ENCODE assay signal across 8 cellular contexts in the genomic region with DNA sequence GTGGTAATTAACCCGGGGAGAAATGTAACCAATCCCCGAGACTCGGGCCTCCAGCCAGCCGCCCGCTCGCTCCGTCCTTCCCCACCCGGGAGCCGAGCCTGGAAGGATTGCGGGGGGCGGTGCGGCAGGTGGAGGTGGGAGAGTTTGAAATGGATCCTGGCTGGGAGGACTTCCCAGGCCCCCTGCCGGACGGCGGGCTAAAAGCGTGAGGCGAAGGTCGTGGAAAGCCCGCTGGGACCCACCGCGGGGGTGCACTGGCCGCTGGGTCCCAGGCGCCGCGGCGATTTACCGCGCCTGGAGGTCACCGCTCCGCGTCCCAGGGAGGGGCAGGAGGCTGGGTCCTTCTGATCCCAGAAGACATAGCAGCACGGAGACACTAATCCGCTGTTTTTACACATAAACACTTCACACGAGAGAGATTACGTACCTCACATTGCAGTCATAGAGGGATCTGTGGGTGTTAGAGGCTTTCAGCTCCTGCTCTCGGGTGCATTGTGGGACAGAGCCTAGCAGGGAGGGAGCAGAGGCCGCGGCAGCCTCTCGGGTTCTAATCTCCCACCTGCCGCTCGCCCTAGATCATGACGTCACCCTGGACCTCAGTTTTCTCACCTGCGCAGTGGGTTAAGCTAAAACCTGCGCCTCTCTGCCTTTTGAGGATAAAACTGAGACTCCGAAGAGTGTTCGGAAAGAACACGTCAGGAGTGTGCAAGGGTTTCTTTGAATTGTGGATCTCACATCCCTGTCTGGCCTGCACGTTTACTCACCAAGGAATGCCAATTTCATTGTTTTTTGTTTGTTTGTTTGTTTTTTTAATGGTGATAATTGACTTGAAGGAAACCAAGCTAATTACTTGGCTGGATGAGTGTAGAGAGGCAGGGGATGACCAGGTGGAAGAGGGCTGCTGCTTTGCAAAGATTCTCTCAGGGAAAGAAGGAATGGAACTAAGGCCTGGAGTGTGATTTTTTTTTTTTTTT. TPM values are rescaled to one million over a fixed set of nuclear protein-coding genes. Genes with fewer than 3 reads are reported as not detected.
DNase-seq lines count a peak whose midpoint lies in the region; ATAC-seq and TF ChIP-seq lines count a peak whose summit lies in the region.

No MANE protein-coding gene starts in this region.

- peak overlapping the region; percentile 57 for H3K4me3 ChIP-seq in HL-60 (replicated peaks; ENCODE audit: insufficient read depth, low read length)
- peak overlapping the region; percentile 45 for H3K4me3 ChIP-seq in SJSA1
- peak overlapping the region in 3 of 4 donors; percentile 49 to 95 (median 84) for H3K4me3 ChIP-seq in adrenal gland
- peak overlapping the region; percentile 52; the same call in 1 of the 2 replicates for H3K4me3 ChIP-seq in iPS DF 6.9 (ENCODE audit: low read length)
- H3K4me3 ChIP-seq in skeletal muscle cell (ENCODE audit: low read depth, low read length) = peak overlapping the region; percentile 55

- H3K9me3 ChIP-seq in SJSA1 (replicated peaks) (no peaks in the 10 kb centered on the region), adrenal gland (replicated peaks in 1 of 3) (no peaks in the 10 kb centered on the region), iPS DF 6.9 (ENCODE audit: control insufficient read depth, insufficient read depth, low read length) (no peaks in the 10 kb centered on the region)

- 8 to 20% (median 14%) methylated on average over 18 to 48 of the region's 48 CpGs for WGBS in adrenal gland, 4 donors
- WGBS in iPS DF 6.9 (ENCODE audit: insufficient coverage, insufficient read length) = no CpG with 5 or more reads among the region's 48 CpGs

- TF ChIP-seq CTCF in HL-60 (IDR thresholded peaks at IDR 0.05; ENCODE audit: insufficient read depth, low read length) (no peak), adrenal gland (IDR thresholded peaks at IDR 0.05) (peak in 4 of 6 experiments; percentile 1 to 62 (median 35))

- H3K27me3 ChIP-seq in HL-60 (ENCODE audit: insufficient read depth, poor library complexity, severe bottlenecking) (peaks cover 10% of the 10 kb centered on the region), SJSA1 (replicated peaks) (0 out of 2 replicates have a peak, but pooled peaks cover 7% of the 10 kb centered on the region), adrenal gland (no peaks in the 10 kb centered on the region), iPS DF 6.9 (ENCODE audit: control insufficient read depth, insufficient read depth, low read length) (no peaks in the 10 kb centered on the region; the same call in 1 of the 2 replicates)

- DNase-seq in DMS153 (lab: John Stamatoyannopoulos, UW) (peak; percentile 77), HL-60 (ENCODE audit: low read depth in 1 of 2, low spot score in 1 of 2) (no peak), SJSA1 (ENCODE audit: low read depth in 1 of 2, low spot score in 2 of 2) (no peak), adrenal gland (peak in 5 of 7 donors; percentile 33 to 64 (median 48)), iPS DF 6.9 (ENCODE audit: low read depth, low spot score) (no peak), skeletal muscle cell (ENCODE audit: low read depth) (no peak), kidney glomerular epithelial cell (lab: John Stamatoyannopoulos, UW) (no peak)

- peak; percentile 20 for ATAC-seq in GM19468 (IDR thresholded peaks at IDR 0.05; ENCODE audit: extremely low read depth, unreplicated experiment)

- no peak overlapping the region for H3K27ac ChIP-seq in HL-60 (replicated peaks)
- no peak overlapping the region; the same call in 1 of the 2 replicates for H3K27ac ChIP-seq in SJSA1
- H3K27ac ChIP-seq in adrenal gland = peak overlapping the region; percentile 14 to 95 (median 89)
- no peak overlapping the region for H3K27ac ChIP-seq in iPS DF 6.9 (ENCODE audit: low read length)

- no peaks in the 10 kb centered on the region for H3K36me3 ChIP-seq in SJSA1
- H3K36me3 ChIP-seq in adrenal gland (replicated peaks in 1 of 2) = no peaks in the 10 kb centered on the region
- no peaks in the 10 kb centered on the region for H3K36me3 ChIP-seq in iPS DF 6.9 (ENCODE audit: control insufficient read depth, insufficient read depth, low read length)

- intact Hi-C loops in adrenal gland (cut with DNase I) = no loop called here

- H3K4me1 ChIP-seq in SJSA1 (replicated peaks) = peaks cover 8% of the 10 kb centered on the region
- peaks cover 7 to 9% of the 10 kb centered on the region in 2 donors for H3K4me1 ChIP-seq in adrenal gland (replicated peaks in 1 of 2)
- no peaks in the 10 kb centered on the region for H3K4me1 ChIP-seq in iPS DF 6.9 (ENCODE audit: control insufficient read depth, insufficient read depth, low read length)

- TF ChIP-seq POLR2A in adrenal gland (IDR thresholded peaks at IDR 0.05) = no peak

RNA-seq across cellular contexts. Expression of a gene that starts 17.1 kb away (rescaled TPM):
- total RNA-seq in SJSA1 (2014; rRNA removed; shearing (Covaris generic)) = 84.3 and 110 TPM in 2 replicates
- 100 to 1,000 TPM in 7 of 8 donors, 10 to 100 TPM in 1; 99.0 to 219 (median 133) TPM for total RNA-seq in adrenal gland
- 100 to 1,000 TPM in 2 of 3 donors, 10 to 100 TPM in 1; 78.5 to 115 (median 100) TPM for polyA plus RNA-seq in adrenal gland

RNA-seq across cellular contexts. Expression of a gene that starts 19.3 kb away (rescaled TPM):
- 0.03 TPM in 1 of 2 replicates, not detected in the other for total RNA-seq in SJSA1 (2014; rRNA removed; shearing (Covaris generic))
- 1 to 10 TPM in 2 of 8 donors, under 1 TPM in 3, not detected in 3; 0.23 to 1.3 (median 0.26) TPM for total RNA-seq in adrenal gland
- polyA plus RNA-seq in adrenal gland = 1 to 10 TPM in 2 of 3 donors, under 1 TPM in 1; 0.09 to 3.0 (median 2.6) TPM

RNA-seq across cellular contexts. Expression of a gene that starts 44.4 kb away (rescaled TPM):
- not detected in 2 replicates for total RNA-seq in SJSA1 (2014; rRNA removed; shearing (Covaris generic))
- total RNA-seq in adrenal gland = not detected
- polyA plus RNA-seq in adrenal gland = under 1 TPM in 1 of 3 donors, not detected in 2; 0.10 TPM

RNA-seq across cellular contexts. Expression of a gene that starts 59.1 kb away (rescaled TPM):
- not detected in 2 replicates for total RNA-seq in SJSA1 (2014; rRNA removed; shearing (Covaris generic))
- under 1 TPM in 1 of 8 donors, not detected in 7; 0.07 TPM for total RNA-seq in adrenal gland
- polyA plus RNA-seq in adrenal gland = not detected

Comparison
In these comparisons a context has a peak if more than half of its experiments do, and no peak if none do; other contexts are left out.
1. DNase-seq: peak in DMS153 (single experiment) and adrenal gland (5 of 7); none in HL-60 (0 of 2), SJSA1 (0 of 2), iPS DF 6.9 (single experiment), skeletal muscle cell (single experiment) and kidney glomerular epithelial cell (single experiment).
2. H3K27ac ChIP-seq: peak in adrenal gland (5 of 5); none in HL-60 (single experiment), SJSA1 (single experiment) and iPS DF 6.9 (single experiment).
3. Peak in every context shown above with its lines, with median percentiles within 50 percentile points of each other: H3K4me3 ChIP-seq.